In the genomic region with DNA sequence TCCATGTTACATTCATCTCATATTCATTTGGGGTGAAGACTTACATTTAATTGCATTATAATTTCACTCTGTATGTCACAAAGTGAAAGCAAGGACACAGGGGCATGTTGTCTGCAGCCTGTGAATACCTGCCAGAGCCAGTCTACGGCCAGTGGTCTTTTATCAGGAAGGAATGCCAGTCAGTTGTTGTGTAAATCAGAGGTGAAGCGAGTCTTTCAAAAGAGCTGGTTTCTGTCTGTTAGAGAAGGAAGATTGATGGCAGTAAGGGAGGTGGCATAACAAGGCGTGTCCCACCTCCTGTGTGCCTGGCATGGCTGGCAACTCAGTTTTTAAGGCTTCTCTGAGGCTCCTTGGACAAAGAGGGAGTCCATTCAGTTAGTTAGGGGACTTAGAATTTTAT, we compare ENCODE assay signal across 20 cellular contexts. TPM values are rescaled to one million over a fixed set of nuclear protein-coding genes. Genes with fewer than 3 reads are reported as not detected.
"Had no signal": no experiment of that assay in that cellular context is flagged by ENCODE, and none has a peak within 500 bp of the region (broad histone marks: within the 10 kb centered on the region; RNA-seq: fewer than 3 reads in every experiment).

No MANE protein-coding gene starts in this region.

- H3K27me3 Mint-ChIP-seq: activated B cell treated with CpG ODN at 0.5 μM for 24 hours, memory B cell had no signal

- H3K27ac ChIP-seq: epithelial cell of prostate, gastroesophageal sphincter, stomach, thoracic aorta had no signal

- H3K4me3 Mint-ChIP-seq: activated B cell treated with CpG ODN at 0.5 μM for 24 hours; activated CD4-positive, alpha-beta T cell treated with anti-CD3 and anti-CD28 coated beads, Interleukin-2, amount 10 ng/mL, durations not matched to agents 7 days and 5 days; activated naive CD4-positive, alpha-beta T cell treated with anti-CD3 and anti-CD28 coated beads, Interleukin-2, amount 50 U/mL, for 24 hours; brain; central memory CD8-positive, alpha-beta T cell; memory B cell; nephron progenitor cell; T-helper 1 cell treated with Interleukin-12 subunit alpha and Interleukin-12 subunit beta and Interleukin-4 antibody, amounts not matched to agents 30 μg/mL and 1 μg/mL, for 36 hours had no signal

- H3K4me3 ChIP-seq: gastroesophageal sphincter, stomach, thoracic aorta had no signal

- H3K27me3 ChIP-seq: gastroesophageal sphincter had no signal

- H3K36me3 ChIP-seq: gastroesophageal sphincter, stomach, thoracic aorta had no signal

- H3K36me3 Mint-ChIP-seq: activated naive CD4-positive, alpha-beta T cell treated with anti-CD3 and anti-CD28 coated beads, Interleukin-2, amount 50 U/mL, for 24 hours; brain; memory B cell had no signal

- ATAC-seq: gastroesophageal sphincter, left cardiac atrium had no signal

- H3K9me3 ChIP-seq: gastroesophageal sphincter, stomach, thoracic aorta had no signal

- H3K27ac Mint-ChIP-seq: activated B cell treated with CpG ODN at 0.5 μM for 24 hours; activated CD4-positive, alpha-beta T cell treated with anti-CD3 and anti-CD28 coated beads, Interleukin-2, amount 10 ng/mL, durations not matched to agents 7 days and 5 days; activated T-helper 2 cell treated with anti-CD3 and anti-CD28 coated beads, Interferon-gamma antibody, Interleukin-2, Interleukin-4, amounts not matched to agents 10 μg/mL and 5 μg/mL and 100 μg/mL, durations not matched to agents 14 hours and 24 hours and 36 hours; brain; memory B cell; nephron progenitor cell; T-helper 1 cell treated with Interleukin-12 subunit alpha and Interleukin-12 subunit beta and Interleukin-4 antibody, amounts not matched to agents 30 μg/mL and 1 μg/mL, for 36 hours had no signal

- DNase-seq: activated B cell treated with CpG ODN at 0.5 μM for 24 hours; activated CD4-positive, alpha-beta T cell treated with anti-CD3 and anti-CD28 coated beads, Interleukin-2, amount 10 ng/mL, durations not matched to agents 7 days and 5 days; amniotic stem cell; cortex of kidney; effector CD8-positive, alpha-beta T cell; left cardiac atrium; nephron progenitor cell; stimulated activated CD4-positive, alpha-beta T cell treated with anti-CD3 and anti-CD28 coated beads, Interleukin-15, amount 100 ng/mL, for 24 hours; stimulated activated CD4-positive, alpha-beta T cell treated with anti-CD3 and anti-CD28 coated beads, Interleukin-4, amount 100 ng/mL, for 24 hours; stomach had no signal

- H3K4me1 Mint-ChIP-seq: activated CD4-positive, alpha-beta T cell treated with anti-CD3 and anti-CD28 coated beads, Interleukin-2, amount 10 ng/mL, durations not matched to agents 7 days and 5 days; activated naive CD4-positive, alpha-beta T cell treated with anti-CD3 and anti-CD28 coated beads, Interleukin-2, amount 50 U/mL, for 24 hours; central memory CD8-positive, alpha-beta T cell had no signal

- H3K9me3 Mint-ChIP-seq: activated B cell treated with CpG ODN at 0.5 μM for 24 hours; activated CD4-positive, alpha-beta T cell treated with anti-CD3 and anti-CD28 coated beads, Interleukin-2, amount 10 ng/mL, durations not matched to agents 7 days and 5 days; activated naive CD4-positive, alpha-beta T cell treated with anti-CD3 and anti-CD28 coated beads, Interleukin-2, amount 50 U/mL, for 24 hours; activated T-helper 2 cell treated with anti-CD3 and anti-CD28 coated beads, Interferon-gamma antibody, Interleukin-2, Interleukin-4, amounts not matched to agents 10 μg/mL and 5 μg/mL and 100 μg/mL, durations not matched to agents 14 hours and 24 hours and 36 hours; central memory CD8-positive, alpha-beta T cell; memory B cell; T-helper 1 cell treated with Interleukin-12 subunit alpha and Interleukin-12 subunit beta and Interleukin-4 antibody, amounts not matched to agents 30 μg/mL and 1 μg/mL, for 36 hours had no signal

RNA-seq across cellular contexts. Expression of gene SYK, which starts 18.1 kb away (rescaled TPM):
- total RNA-seq: osteoblast had no signal
